ENCODE assay signal across 8 cellular contexts in genomic region chr4:75630932-75631320, GRCh38. TPM values are rescaled to one million over a fixed set of nuclear protein-coding genes. Genes with fewer than 3 reads are reported as not detected.
DNase-seq lines count a peak whose midpoint lies in the region; ATAC-seq and TF ChIP-seq lines count a peak whose summit lies in the region.

No MANE protein-coding gene starts in this region.

- H3K4me1 ChIP-seq in mucosa of descending colon (ENCODE audit: low read depth) = no peaks in the 10 kb centered on the region

- no peaks in the 10 kb centered on the region for H3K9me3 ChIP-seq in CD4-positive, alpha-beta T cell (ENCODE audit: control insufficient read depth, low read length)
- H3K9me3 ChIP-seq in mucosa of descending colon = no peaks in the 10 kb centered on the region

- H3K36me3 Mint-ChIP-seq in CD4-positive, alpha-beta T cell (ENCODE audit: low read depth) = no peaks in the 10 kb centered on the region
- H3K36me3 Mint-ChIP-seq in T-cell = no peaks in the 10 kb centered on the region

- DNase-seq in CD4-positive, alpha-beta T cell = no peak
- DNase-seq in T-cell = no peak
- DNase-seq in fibroblast of pulmonary artery (ENCODE audit: low read depth) = no peak
- DNase-seq in omental fat pad (ENCODE audit: low spot score) = no peak
- no peak for DNase-seq in D341Med (ENCODE audit: low spot score)
- no peak for DNase-seq in mucosa of descending colon

- H3K36me3 ChIP-seq in mucosa of descending colon (ENCODE audit: low read depth) = no peaks in the 10 kb centered on the region

- POLR2A ChIA-PET in CD4-positive, alpha-beta T cell (lab: Charles Lee) = interaction anchor here (1.0 to 2.7 kb wide), 7 partner anchors 8 to 360 kb away, joined by 3 to 20 read pairs (median 6); partner anchors contain the start of genes RCHY1, SDAD1, THAP6 and USO1
- POLR2A ChIA-PET in T-cell (lab: Charles Lee) = interaction anchor here in 1 of 2 donors (1.1 kb wide), 1 partner anchor 93 kb away, joined by 8 read pairs; the partner anchor contains the start of gene USO1

- peak overlapping the region; percentile 48 for H3K27ac ChIP-seq in CD4-positive, alpha-beta T cell (ENCODE audit: low read depth, low read length)

- no peaks in the 10 kb centered on the region for H3K27me3 Mint-ChIP-seq in CD4-positive, alpha-beta T cell
- no peaks in the 10 kb centered on the region for H3K27me3 Mint-ChIP-seq in T-cell

- TF ChIP-seq CTCF in CD4-positive, alpha-beta T cell (IDR thresholded peaks at IDR 0.05) = no peak
- TF ChIP-seq CTCF in fibroblast of pulmonary artery (IDR thresholded peaks at IDR 0.05; ENCODE audit: low read length, missing control alignments) (no peak), omental fat pad (IDR thresholded peaks at IDR 0.05) (no peak), mucosa of descending colon (IDR thresholded peaks at IDR 0.05) (no peak)

- intact Hi-C loops in CD4-positive, alpha-beta T cell (cut with DNase I, micrococcal nuclease) = loop anchor here (1.0 to 10.0 kb wide), 6 partner anchors 41 to 584 kb away; partner anchors contain the start of genes G3BP2 (in 2 of the 2), USO1 (in 2 of the 2) and SCARB2 (in 1 of the 2)
- intact Hi-C loops in mucosa of descending colon (cut with DNase I, micrococcal nuclease) = no loop called here

- no peaks in the 10 kb centered on the region for H3K9me3 Mint-ChIP-seq in CD4-positive, alpha-beta T cell
- no peaks in the 10 kb centered on the region for H3K9me3 Mint-ChIP-seq in T-cell

- peak overlapping the region; percentile 75 for H3K27ac Mint-ChIP-seq in CD4-positive, alpha-beta T cell
- peak overlapping the region; percentile 64 to 70 for H3K27ac Mint-ChIP-seq in T-cell

- peaks cover 12% of the 10 kb centered on the region for H3K4me1 Mint-ChIP-seq in CD4-positive, alpha-beta T cell (ENCODE audit: low read depth)
- H3K4me1 Mint-ChIP-seq in T-cell = peaks cover 8 to 10% (median 10%) of the 10 kb centered on the region in 3 donors

- ATAC-seq in CD4-positive, alpha-beta T cell (ENCODE audit: poor library complexity) = no peak
- no peak for ATAC-seq in T-cell (replicated peaks in 1 of 4)
- peak; percentile 26 for ATAC-seq in omental fat pad (ENCODE audit: low FRiP score)
- no peak for ATAC-seq in mucosa of descending colon
- no peak for ATAC-seq in GM19452 (IDR thresholded peaks at IDR 0.05; ENCODE audit: unreplicated experiment)
- ATAC-seq in GM18907 (IDR thresholded peaks at IDR 0.05; ENCODE audit: unreplicated experiment) = no peak

- CTCF ChIA-PET in CD4-positive, alpha-beta T cell (lab: Charles Lee) = interaction anchor here (1.1 kb wide), 1 partner anchor 24 kb away, joined by 4 read pairs; no protein-coding TSS in a partner anchor
- CTCF ChIA-PET in T-cell (lab: Charles Lee) = interaction anchor here (0.9 to 1.3 kb wide), 4 partner anchors 23 to 93 kb away, joined by 3 to 6 read pairs (median 3); partner anchors contain the start of gene USO1 (in 1 of the 2)

- peak overlapping the region; percentile 90 for H3K4me3 Mint-ChIP-seq in CD4-positive, alpha-beta T cell
- H3K4me3 Mint-ChIP-seq in T-cell = peak overlapping the region; percentile 87 to 92 (median 89)

- H3K4me3 ChIP-seq in fibroblast of pulmonary artery (replicated peaks; ENCODE audit: low read depth, low read length) (peak overlapping the region; percentile 65), mucosa of descending colon (no peak overlapping the region)

- no peaks in the 10 kb centered on the region for H3K27me3 ChIP-seq in CD4-positive, alpha-beta T cell (ENCODE audit: control insufficient read depth, insufficient read depth, low read length)

RNA-seq across cellular contexts. Expression of gene CDKL2, which starts 0.6 kb away (rescaled TPM):
- total RNA-seq in CD4-positive, alpha-beta T cell = under 1 TPM; 0.38 to 0.92 TPM
- 1 to 10 TPM in 1 of 5 donors, under 1 TPM in 4; 0.26 to 1.9 (median 0.79) TPM for total RNA-seq in T-cell
- total RNA-seq in omental fat pad = 1 to 10 TPM in 2 of 4 donors, under 1 TPM in 1, not detected in 1; 0.38 to 1.9 (median 1.1) TPM
- 1 to 10 TPM; 1.6 to 3.5 (median 2.3) TPM for total RNA-seq in mucosa of descending colon

RNA-seq across cellular contexts. Expression of gene G3BP2, which starts 42.3 kb away (rescaled TPM):
- 100 to 1,000 TPM; 319 to 322 TPM for total RNA-seq in CD4-positive, alpha-beta T cell
- 100 to 1,000 TPM; 135 to 316 (median 141) TPM for total RNA-seq in T-cell
- total RNA-seq in omental fat pad = 10 to 100 TPM; 57.7 to 90.9 (median 69.6) TPM
- total RNA-seq in mucosa of descending colon = 100 to 1,000 TPM; 144 to 149 (median 149) TPM

Comparison
In these comparisons a context has a peak if more than half of its experiments do, and no peak if none do; other contexts are left out.
1. intact Hi-C loops: an anchor here in CD4-positive, alpha-beta T cell (1.0 to 10.0 kb wide); none called in mucosa of descending colon.